In the genomic region with DNA sequence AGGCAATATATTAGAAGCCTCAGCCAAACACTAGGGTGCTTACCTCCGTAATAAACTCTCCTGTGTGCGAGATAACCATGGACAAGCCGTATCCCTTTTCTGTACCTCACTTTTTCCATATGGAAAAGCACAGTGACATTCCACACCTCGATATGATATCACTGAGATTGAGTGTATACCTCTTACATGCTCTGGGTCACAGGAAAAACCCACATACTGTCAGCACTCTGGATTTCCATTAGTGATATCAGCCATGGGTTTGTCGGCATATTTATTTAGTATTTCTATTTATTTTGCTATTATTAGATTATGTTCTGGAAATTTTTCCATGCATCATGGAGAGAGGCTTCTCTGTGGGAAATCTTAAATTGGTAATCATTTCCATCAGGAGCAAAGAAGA, we compare ENCODE assay signal across 22 cellular contexts.
"Had no signal": no experiment of that assay in that cellular context is flagged by ENCODE, and none has a peak within 500 bp of the region (broad histone marks: within the 10 kb centered on the region; RNA-seq: fewer than 3 reads in every experiment).

No MANE protein-coding gene starts in this region.

- H2AFZ ChIP-seq: PC-9 had no signal

- H3K27me3 ChIP-seq: body of pancreas had no signal

- DNase-seq: activated CD4-positive, alpha-beta T cell treated with anti-CD3 and anti-CD28 coated beads for 48 hours; activated CD4-positive, alpha-beta T cell treated with anti-CD3 and anti-CD28 coated beads, Interleukin-2, amount 50 U/mL, for 4 hours; activated CD8-positive, alpha-beta memory T cell treated with anti-CD3 and anti-CD28 coated beads, Interleukin-2, amount 50 U/mL, for 48 hours; activated CD8-positive, alpha-beta T cell treated with anti-CD3 and anti-CD28 coated beads, Interleukin-2, amount 10 ng/mL, durations not matched to agents 7 days and 5 days; activated T-cell treated with anti-CD3 and anti-CD28 coated beads, Interleukin-2, amount 50 U/mL, for 1 hour; aorta; body of pancreas; Karpas-422; MM.1S; NCI-H1105; NCI-H1436 treated with DMSO at 0.1 percent for 48 hours; NCI-H187; NCI-H2081; NCI-H2171 treated with DMSO at 0.1 percent for 48 hours; NCI-H345; NCI-H510A treated with DMSO at 0.1 percent for 48 hours; PC-9; SHP77 treated with DMSO at 0.1 percent for 48 hours had no signal

- H3K9me3 Mint-ChIP-seq: activated naive CD4-positive, alpha-beta T cell treated with anti-CD3 and anti-CD28 coated beads, Interleukin-2, amount 50 U/mL, for 24 hours; central memory CD8-positive, alpha-beta T cell; T-helper 1 cell treated with Interleukin-12 subunit alpha and Interleukin-12 subunit beta and Interleukin-4 antibody, amounts not matched to agents 30 μg/mL and 1 μg/mL, for 36 hours had no signal

- H3K4me3 ChIP-seq: body of pancreas, K562, PC-9 had no signal

- H3K4me3 Mint-ChIP-seq: activated CD8-positive, alpha-beta T cell treated with anti-CD3 and anti-CD28 coated beads, Interleukin-2, amount 10 ng/mL, durations not matched to agents 7 days and 5 days; activated naive CD4-positive, alpha-beta T cell treated with anti-CD3 and anti-CD28 coated beads, Interleukin-2, amount 50 U/mL, for 24 hours; central memory CD8-positive, alpha-beta T cell; T-helper 1 cell treated with Interleukin-12 subunit alpha and Interleukin-12 subunit beta and Interleukin-4 antibody, amounts not matched to agents 30 μg/mL and 1 μg/mL, for 36 hours had no signal

- FAIRE-seq: K562 had no signal

- H3K36me3 Mint-ChIP-seq: activated naive CD4-positive, alpha-beta T cell treated with anti-CD3 and anti-CD28 coated beads, Interleukin-2, amount 50 U/mL, for 24 hours had no signal

- H3K27ac Mint-ChIP-seq: activated CD8-positive, alpha-beta T cell treated with anti-CD3 and anti-CD28 coated beads, Interleukin-2, amount 10 ng/mL, durations not matched to agents 7 days and 5 days; activated naive CD4-positive, alpha-beta T cell treated with anti-CD3 and anti-CD28 coated beads, Interleukin-2, amount 50 U/mL, for 24 hours; T-helper 1 cell treated with Interleukin-12 subunit alpha and Interleukin-12 subunit beta and Interleukin-4 antibody, amounts not matched to agents 30 μg/mL and 1 μg/mL, for 36 hours had no signal

- H3K9me3 ChIP-seq: body of pancreas had no signal

- H3K4me1 Mint-ChIP-seq: central memory CD8-positive, alpha-beta T cell had no signal

- H3K27ac ChIP-seq: body of pancreas, PC-9 had no signal
